Comparison of ENCODE assay signal across 8 cellular contexts in genomic region chr2:36376319-36376765, GRCh38. TPM values are rescaled to one million over a fixed set of nuclear protein-coding genes. Genes with fewer than 3 reads are reported as not detected.
DNase-seq lines count a peak whose midpoint lies in the region; ATAC-seq and TF ChIP-seq lines count a peak whose summit lies in the region.

No MANE protein-coding gene starts in this region.

- H3K9me3 ChIP-seq in HUES48 (ENCODE audit: control insufficient read depth, insufficient read depth, low read length) = no peaks in the 10 kb centered on the region
- no peaks in the 10 kb centered on the region for H3K9me3 ChIP-seq in iPS-18a (ENCODE audit: control insufficient read depth, low read depth, low read length)
- H3K9me3 ChIP-seq in skeletal muscle satellite cell (replicated peaks; ENCODE audit: low read length) = no peaks in the 10 kb centered on the region

- DNase-seq in OCI-M1 (lab: John Stamatoyannopoulos, UW) (no peak), OCI-M2 (lab: John Stamatoyannopoulos, UW; ENCODE audit: unreplicated experiment) (no peak)

- no peaks in the 10 kb centered on the region for H3K27me3 ChIP-seq in HUES48 (ENCODE audit: control insufficient read depth, insufficient read depth, low read length)
- H3K27me3 ChIP-seq in iPS-18a (ENCODE audit: control insufficient read depth, insufficient read depth, low read length) = no peaks in the 10 kb centered on the region
- no peaks in the 10 kb centered on the region for H3K27me3 ChIP-seq in skeletal muscle satellite cell (ENCODE audit: control insufficient read depth, insufficient read depth, low read length)

- H3K4me3 ChIP-seq in HUES48 (ENCODE audit: low read depth, low read length) (peak overlapping the region; percentile 33; the same call in 1 of the 2 replicates), iPS-18a (ENCODE audit: low read length) (peak overlapping the region; percentile 30), skeletal muscle satellite cell (ENCODE audit: low read length) (no peak overlapping the region)

- H3K9ac ChIP-seq in HUES48 (ENCODE audit: low read depth, low read length) = peak overlapping the region; percentile 28; the same call in 1 of the 2 replicates
- H3K9ac ChIP-seq in iPS-18a (ENCODE audit: low read length) = no peak overlapping the region
- H3K9ac ChIP-seq in skeletal muscle satellite cell (ENCODE audit: low read depth, low read length) = no peak overlapping the region

- peak overlapping the region; percentile 5 for H3K4me2 ChIP-seq in skeletal muscle satellite cell (ENCODE audit: low read length)

- H3K4me1 ChIP-seq in HUES48 (ENCODE audit: control insufficient read depth, insufficient read depth, low read length) (peaks cover 87% of the 10 kb centered on the region), iPS-18a (ENCODE audit: control insufficient read depth, low read depth, low read length) (peaks cover 59% of the 10 kb centered on the region), skeletal muscle satellite cell (ENCODE audit: control insufficient read depth, insufficient read depth, low read length) (peaks cover 94% of the 10 kb centered on the region)

- H3K27ac ChIP-seq in HUES48 (ENCODE audit: low read depth, low read length) (peak overlapping the region; percentile 78), VCaP (peak overlapping the region; percentile 81), iPS-18a (ENCODE audit: low read length) (peak overlapping the region; percentile 32)

- no peak for ATAC-seq in GM18907 (IDR thresholded peaks at IDR 0.05; ENCODE audit: unreplicated experiment)
- no peak for ATAC-seq in GM18870 (IDR thresholded peaks at IDR 0.05; ENCODE audit: unreplicated experiment)

- H3K36me3 ChIP-seq in HUES48 (ENCODE audit: control insufficient read depth, insufficient read depth, low read length) (no peaks in the 10 kb centered on the region), iPS-18a (ENCODE audit: control insufficient read depth, low read depth, low read length) (no peaks in the 10 kb centered on the region), skeletal muscle satellite cell (ENCODE audit: insufficient read depth, low read length) (peaks cover 55% of the 10 kb centered on the region)

- no peak for TF ChIP-seq CTCF in VCaP (conservative IDR thresholded peaks at IDR 0.05)

RNA-seq across cellular contexts. Expression of gene CRIM1, which starts 20.8 kb away (rescaled TPM):
- 101 and 124 TPM in 2 replicates for total RNA-seq in skeletal muscle satellite cell (2012; rRNA removed)
